Comparison of ENCODE assay signal across 8 cellular contexts in the genomic region with DNA sequence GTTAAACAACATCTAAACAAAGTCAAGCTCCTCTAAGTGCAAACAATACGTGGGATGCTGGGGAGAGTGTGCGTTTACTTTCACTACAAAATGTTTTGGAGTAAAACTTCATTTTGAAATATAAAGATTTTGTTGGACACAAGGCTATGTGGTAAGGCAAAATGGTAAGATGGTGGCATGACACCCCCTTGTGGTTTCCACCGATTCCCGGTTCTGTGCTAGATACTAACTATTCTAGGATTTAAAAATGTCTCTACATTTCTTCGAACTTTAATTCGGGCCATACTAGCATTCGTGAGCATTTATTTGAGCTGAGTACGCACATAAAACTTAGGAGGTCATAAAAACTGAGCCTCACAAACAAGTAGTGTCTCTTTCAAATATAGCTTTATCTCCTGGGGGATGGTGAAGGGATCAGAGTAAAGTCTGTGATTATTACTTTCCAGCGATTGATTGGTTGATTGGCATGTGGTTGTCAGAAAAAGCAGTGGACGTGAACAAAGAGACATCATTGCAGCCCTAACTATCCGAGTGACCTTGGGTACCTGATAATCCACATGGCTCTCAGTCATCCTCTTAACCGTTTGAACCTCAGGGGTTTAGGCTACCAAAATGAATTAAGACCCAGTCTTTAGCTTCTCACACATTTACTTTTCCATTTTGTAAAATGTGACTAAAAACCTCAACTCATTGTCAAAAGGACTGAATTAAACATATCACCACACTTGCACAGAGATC. TPM values are rescaled to one million over a fixed set of nuclear protein-coding genes. Genes with fewer than 3 reads are reported as not detected.
A peak's percentile ranks its signal among the peaks of the same experiment; 100 is the strongest.
DNase-seq lines count a peak whose midpoint lies in the region; ATAC-seq, FAIRE-seq and TF ChIP-seq lines count a peak whose summit lies in the region.

No MANE protein-coding gene starts in this region.

- H3K4me1 ChIP-seq in GM23248 (ENCODE audit: insufficient read depth) (peaks cover 21% of the 10 kb centered on the region), HepG2 (ENCODE audit: insufficient read depth, low read length) (peaks cover 50% of the 10 kb centered on the region)

- H3K27me3 ChIP-seq in GM23248 (replicated peaks; ENCODE audit: insufficient read depth) (no peaks in the 10 kb centered on the region), brain microvascular endothelial cell (replicated peaks) (no peaks in the 10 kb centered on the region), HepG2 (ENCODE audit: control insufficient read depth in 1 of 2, insufficient read depth in 2 of 2, low read length in 2 of 2) (no peaks in the 10 kb centered on the region; a peak in 1 of 5 replicates)

- DNase-seq in CD1c-positive myeloid dendritic cell (ENCODE audit: extremely low spot score) (peak; percentile 11), GM23248 (peak; percentile 78), NOMO-1 treated with dmso at 0.1 percent for 144 hours (lab: John Stamatoyannopoulos, UW; ENCODE audit: unreplicated experiment) (peak; percentile 10), brain microvascular endothelial cell (peak; percentile 52), HepG2 (ENCODE audit: low spot score) (peak; percentile 29), NCI-H1436 (lab: John Stamatoyannopoulos, UW) (no peak)

- H3K9me3 ChIP-seq in GM23248 (ENCODE audit: low read depth) (no peaks in the 10 kb centered on the region), HepG2 (ENCODE audit: low read length) (no peaks in the 10 kb centered on the region)

- peaks cover 32% of the 10 kb centered on the region for H3K79me2 ChIP-seq in GM23248 (ENCODE audit: insufficient read depth)
- H3K79me2 ChIP-seq in HepG2 (ENCODE audit: insufficient read depth, low read length), result peaks cover 33% of the 10 kb centered on the region

- peak overlapping the region; percentile 89 for H3K4me3 ChIP-seq in GM23248
- H3K4me3 ChIP-seq in brain microvascular endothelial cell (ENCODE audit: low read depth, low read length), result peak overlapping the region; percentile 87
- peak overlapping the region; percentile 61 to 99 (median 92) for H3K4me3 ChIP-seq in HepG2 (replicated peaks in 1 of 3; ENCODE audit: insufficient read depth in 1 of 3, low read depth in 2 of 3, low read length in 3 of 3)

- FAIRE-seq in HepG2 (lab: Jason Lieb, UNC), result peak; percentile 39

- CTCF ChIA-PET in HepG2 (lab: Yijun Ruan, JAX; ENCODE audit: low intra/inter-chr PET ratio, low total read pairs), result interaction anchor here (0.9 to 2.9 kb wide), 4 partner anchors 174 to 306 kb away, joined by 3 to 16 read pairs (median 8); partner anchors contain the start of gene PIK3CA

- POLR2A ChIA-PET in HepG2 (lab: Yijun Ruan, JAX), result interaction anchor here (1.3 to 1.8 kb wide), 2 partner anchors 71 to 241 kb away, joined by 5 to 6 read pairs; partner anchors contain the start of genes ACTL6A and KCNMB3

- peak overlapping the region; percentile 94 for H3K27ac ChIP-seq in GM23248
- peak overlapping the region; percentile 83 for H3K27ac ChIP-seq in brain microvascular endothelial cell
- H3K27ac ChIP-seq in HepG2 (ENCODE audit: extremely low read length, insufficient read depth, low read length), result no peak overlapping the region
- peak overlapping the region; percentile 85 for H3K27ac ChIP-seq in temporal lobe (ENCODE audit: low read depth, low read length)

- H3K36me3 ChIP-seq in GM23248 (ENCODE audit: low read depth), result 0 out of 2 replicates have a peak, but pooled peaks cover 4% of the 10 kb centered on the region
- H3K36me3 ChIP-seq in brain microvascular endothelial cell (replicated peaks), result peaks cover 3% of the 10 kb centered on the region
- H3K36me3 ChIP-seq in HepG2 (replicated peaks in 1 of 2; ENCODE audit: control insufficient read depth in 1 of 2, insufficient read depth in 2 of 2, low read length in 2 of 2), result no peaks in the 10 kb centered on the region

- H3F3A ChIP-seq in GM23248 (ENCODE audit: insufficient read depth), result peaks cover 34% of the 10 kb centered on the region

- TF ChIP-seq EP300 in HepG2 (IDR thresholded peaks at IDR 0.05; ENCODE audit: low read depth in 2 of 2, low read length in 2 of 2) (no peak), HepG2 (CRISPR knock-in tag; IDR thresholded peaks at IDR 0.05; ENCODE audit: borderline replicate concordance) (no peak)

- no TSS peak for BruUV-seq in HepG2 (replicated peaks; lab: Mats Ljungman, UMichigan)

- H3K4me2 ChIP-seq in GM23248 (ENCODE audit: unreplicated experiment) (peak overlapping the region; percentile 84), HepG2 (ENCODE audit: low read depth, low read length) (peak overlapping the region; percentile 97)

- intact Hi-C loops in HepG2 (cut with micrococcal nuclease; ENCODE audit: unreplicated experiment), result loop anchor here (1.0 to 10.0 kb wide), 5 partner anchors 174 to 323 kb away; no protein-coding TSS in a partner anchor

- no peaks in the 10 kb centered on the region for H3K9me2 ChIP-seq in GM23248 (ENCODE audit: insufficient read depth)

- peak; percentile 13; the same call in 2 of the 3 replicates for ATAC-seq in HepG2
- no peak for ATAC-seq in HG03095 (IDR thresholded peaks at IDR 0.05; ENCODE audit: unreplicated experiment)

- TF ChIP-seq CTCF in brain microvascular endothelial cell (IDR thresholded peaks at IDR 0.05; ENCODE audit: low read depth, low read length, missing control alignments) (peak; percentile 69), HepG2 (CRISPR knock-in tag; IDR thresholded peaks at IDR 0.05) (peak; percentile 73)

- H3K9ac ChIP-seq in GM23248, result peak overlapping the region; percentile 97
- H3K9ac ChIP-seq in HepG2 (ENCODE audit: insufficient read depth, low read depth, low read length), result peak overlapping the region; percentile 97

- 5% methylated on average over 12 of the region's 12 CpGs for WGBS in GM23248 (ENCODE audit: low coverage in 1 of 2, low lambda C conversion rate in 2 of 2, missing lambda C conversion rate in 2 of 2), 2 experiments
- 1% methylated on average over 12 of the region's 12 CpGs for WGBS in HepG2 (ENCODE audit: low lambda C conversion rate)

- H4K20me1 ChIP-seq in GM23248 (ENCODE audit: insufficient read depth) (no peaks in the 10 kb centered on the region), HepG2 (ENCODE audit: insufficient read depth, low read length) (peaks cover 6% of the 10 kb centered on the region; the same call in 1 of the 2 replicates)

- TF ChIP-seq RAD21 in HepG2 (CRISPR knock-in tag; IDR thresholded peaks at IDR 0.05), result peak; percentile 40; the same call in 1 of the 2 replicates

- in situ Hi-C loops in GM23248 (cut with MboI), result loop anchor here (25.0 kb wide), 1 partner anchor 884 kb away; no protein-coding TSS in a partner anchor
- in situ Hi-C loops in brain microvascular endothelial cell (cut with HindIII; ENCODE audit: low pct_ligation_motif_present, low sequenced_read_pairs), result loop anchor here (25.0 kb wide), 1 partner anchor 309 kb away; no protein-coding TSS in a partner anchor
- in situ Hi-C loops in HepG2 (cut with HindIII; ENCODE audit: extremely low pct_ligation_motif_present, low pct_unique_long_range_greater_than_20kb), result loop anchor here (5.0 to 25.0 kb wide), 4 partner anchors 174 to 884 kb away; partner anchors contain the start of gene PIK3CA

- H2AFZ ChIP-seq in GM23248 (peak overlapping the region; percentile 99), HepG2 (ENCODE audit: low read length) (peak overlapping the region; percentile 96)

- TF ChIP-seq POLR2A in HepG2 (IDR thresholded peaks at IDR 0.05; ENCODE audit: insufficient read depth in 1 of 2, low read depth in 2 of 2, low read length in 2 of 2), result no peak

RNA-seq across cellular contexts. Expression of gene ZNF639, which starts 1.1 kb away (rescaled TPM):
- total RNA-seq in GM23248 (2014; rRNA removed; shearing (Covaris generic)), result 68.0 and 76.9 TPM in 2 replicates
- polyA plus RNA-seq in GM23248 (2016; fragmentation: Nextera tagmentation; extraction: Ambion mirVana), result 26.8 and 27.9 TPM in 2 replicates
- total RNA-seq in HepG2 (2016; rRNA removed; fragmentation: Illumina TruSeq; extraction: Trizol), result 42.4 and 46.7 TPM in 2 replicates
- total RNA-seq in HepG2 (2016; cell fraction: cytosol; rRNA removed; fragmentation: Illumina TruSeq; extraction: Trizol; ENCODE audit: low read depth), result 13.5 and 14.4 TPM in 2 replicates
- 41.6 and 46.5 TPM in 2 replicates for total RNA-seq in HepG2 (2016; cell fraction: insoluble cytoplasmic fraction; rRNA removed; fragmentation: Illumina TruSeq; extraction: Trizol)
- total RNA-seq in HepG2 (2016; cell fraction: membrane; rRNA removed; fragmentation: Illumina TruSeq; extraction: Trizol), result 46.9 and 52.9 TPM in 2 replicates
- total RNA-seq in HepG2 (2016; cell fraction: nucleus; rRNA removed; fragmentation: Illumina TruSeq; extraction: Trizol), result 24.3 and 28.0 TPM in 2 replicates
- polyA plus RNA-seq in HepG2 (2011; rRNA removed), result 10.1 and 11.6 TPM in 2 replicates
- 5.4 and 7.5 TPM in 2 replicates for polyA plus RNA-seq in HepG2 (2011; cell fraction: cytosol; rRNA removed)
- polyA plus RNA-seq in HepG2 (2011; cell fraction: nucleus; rRNA removed), result 3.8 and 4.4 TPM in 2 replicates
- 16.7 and 20.0 TPM in 2 replicates for polyA plus RNA-seq in HepG2 (2012)
- polyA plus RNA-seq in HepG2 (2016; cell fraction: cytosol; fragmentation: Illumina TruSeq; extraction: Trizol; ENCODE audit: low read depth), result 10.6 and 11.7 TPM in 2 replicates
- 44.3 and 45.2 TPM in 2 replicates for polyA plus RNA-seq in HepG2 (2016; cell fraction: insoluble cytoplasmic fraction; fragmentation: Illumina TruSeq; extraction: Trizol; ENCODE audit: low read depth)
- polyA plus RNA-seq in HepG2 (2016; cell fraction: membrane; fragmentation: Illumina TruSeq; extraction: Trizol; ENCODE audit: low read depth), result 27.4 and 31.7 TPM in 2 replicates
- 44.1 and 46.6 TPM in 2 replicates for polyA plus RNA-seq in HepG2 (2016; cell fraction: nucleus; fragmentation: Illumina TruSeq; extraction: Trizol; ENCODE audit: insufficient read depth, low read depth)
- 3.7 and 11.2 TPM in 2 replicates for polyA minus RNA-seq in HepG2 (2011; rRNA and poly(A)+ RNA removed; ENCODE audit: low replicate concordance)
- 8.1 and 9.0 TPM in 2 replicates for polyA minus RNA-seq in HepG2 (2011; cell fraction: cytosol; rRNA and poly(A)+ RNA removed)
- 10.8 and 11.1 TPM in 2 replicates for polyA minus RNA-seq in HepG2 (2011; cell fraction: nucleus; rRNA and poly(A)+ RNA removed)
- 79.4 TPM for total RNA-seq in temporal lobe

RNA-seq across cellular contexts. Expression of gene MFN1, which starts 25.8 kb away (rescaled TPM):
- total RNA-seq in GM23248 (2014; rRNA removed; shearing (Covaris generic)), result 44.7 and 54.9 TPM in 2 replicates
- polyA plus RNA-seq in GM23248 (2016; fragmentation: Nextera tagmentation; extraction: Ambion mirVana) (19.1 and 22.2 TPM in 2 replicates), HepG2 (2011; rRNA removed) (19.0 and 25.2 TPM in 2 replicates)
- total RNA-seq in HepG2 (2016; rRNA removed; fragmentation: Illumina TruSeq; extraction: Trizol) (37.5 and 58.4 TPM in 2 replicates), temporal lobe (61.7 TPM)
- total RNA-seq in HepG2 (2016; cell fraction: cytosol; rRNA removed; fragmentation: Illumina TruSeq; extraction: Trizol; ENCODE audit: low read depth), result 4.3 and 5.0 TPM in 2 replicates
- 41.5 and 57.9 TPM in 2 replicates for total RNA-seq in HepG2 (2016; cell fraction: insoluble cytoplasmic fraction; rRNA removed; fragmentation: Illumina TruSeq; extraction: Trizol)
- total RNA-seq in HepG2 (2016; cell fraction: membrane; rRNA removed; fragmentation: Illumina TruSeq; extraction: Trizol), result 9.8 and 11.9 TPM in 2 replicates
- total RNA-seq in HepG2 (2016; cell fraction: nucleus; rRNA removed; fragmentation: Illumina TruSeq; extraction: Trizol), result 48.5 and 51.2 TPM in 2 replicates
- 5.9 and 9.5 TPM in 2 replicates for polyA plus RNA-seq in HepG2 (2011; cell fraction: cytosol; rRNA removed)
- 20.7 and 30.8 TPM in 2 replicates for polyA plus RNA-seq in HepG2 (2011; cell fraction: nucleus; rRNA removed)
- 16.0 and 20.6 TPM in 2 replicates for polyA plus RNA-seq in HepG2 (2012)
- polyA plus RNA-seq in HepG2 (2016; cell fraction: cytosol; fragmentation: Illumina TruSeq; extraction: Trizol; ENCODE audit: low read depth), result 0.75 and 1.2 TPM in 2 replicates
- 31.2 and 32.4 TPM in 2 replicates for polyA plus RNA-seq in HepG2 (2016; cell fraction: insoluble cytoplasmic fraction; fragmentation: Illumina TruSeq; extraction: Trizol; ENCODE audit: low read depth)
- 2.6 and 3.1 TPM in 2 replicates for polyA plus RNA-seq in HepG2 (2016; cell fraction: membrane; fragmentation: Illumina TruSeq; extraction: Trizol; ENCODE audit: low read depth)
- 37.7 and 43.2 TPM in 2 replicates for polyA plus RNA-seq in HepG2 (2016; cell fraction: nucleus; fragmentation: Illumina TruSeq; extraction: Trizol; ENCODE audit: insufficient read depth, low read depth)
- polyA minus RNA-seq in HepG2 (2011; rRNA and poly(A)+ RNA removed; ENCODE audit: low replicate concordance), result 7.9 and 23.8 TPM in 2 replicates
- polyA minus RNA-seq in HepG2 (2011; cell fraction: cytosol; rRNA and poly(A)+ RNA removed), result 12.0 and 14.7 TPM in 2 replicates
- polyA minus RNA-seq in HepG2 (2011; cell fraction: nucleus; rRNA and poly(A)+ RNA removed), result 79.8 and 102 TPM in 2 replicates
